ENCODE assay signal across 14 cellular contexts in the genomic region with DNA sequence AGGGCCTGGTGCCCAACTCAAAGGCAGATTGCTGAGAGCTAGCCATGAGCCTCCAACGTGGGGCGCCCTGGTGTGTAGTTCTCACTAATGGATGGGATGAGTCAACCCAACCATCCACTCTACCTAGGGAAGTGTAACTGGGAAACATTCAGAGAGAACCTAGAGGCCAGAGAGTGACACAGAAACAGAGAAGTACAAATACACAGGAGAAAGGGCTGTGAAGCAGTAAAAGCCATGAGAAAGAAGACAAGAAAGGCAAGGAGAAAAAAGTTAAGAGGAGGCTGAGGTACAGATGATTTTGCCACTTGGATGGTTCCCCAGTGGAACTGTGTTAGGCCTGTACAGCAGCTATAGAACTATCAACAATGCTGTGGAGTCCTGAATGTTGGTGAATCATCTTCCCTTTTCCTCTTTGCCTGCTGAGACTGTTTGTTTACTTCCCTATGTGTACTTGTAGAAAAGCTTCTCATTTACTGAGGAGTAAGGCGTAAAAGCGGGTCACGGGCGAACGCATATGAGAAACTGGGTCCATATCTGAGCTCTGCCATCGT. TPM values are rescaled to one million over a fixed set of nuclear protein-coding genes. Genes with fewer than 3 reads are reported as not detected.
DNase-seq lines count a peak whose midpoint lies in the region; ATAC-seq and TF ChIP-seq lines count a peak whose summit lies in the region.
"Had no signal": no experiment of that assay in that cellular context is flagged by ENCODE, and none has a peak within 500 bp of the region (broad histone marks: within the 10 kb centered on the region; RNA-seq: fewer than 3 reads in every experiment).

No MANE protein-coding gene starts in this region.

- 0 out of 3 replicates have a peak, but pooled peaks have one; percentile 18 for ATAC-seq in SK-N-SH treated with all-trans-retinoic acid at 6 μM for 48 hours
- ATAC-seq: A549 had no signal

- no peaks in the 10 kb centered on the region for H4K20me1 ChIP-seq in SK-N-SH (ENCODE audit: insufficient read depth)

- TF ChIP-seq CTCF in SK-N-SH (IDR thresholded peaks at IDR 0.05) = no peak

- POLR2A ChIA-PET in SK-N-SH (lab: Yijun Ruan, JAX) = no interaction called here

- no peak overlapping the region for H3K4me2 ChIP-seq in SK-N-SH
- H3K4me2 ChIP-seq: A549 had no signal

- H3K4me1 ChIP-seq in SK-N-SH (ENCODE audit: control insufficient read depth in 1 of 2, insufficient read depth in 2 of 2, low read depth in 1 of 2, low read length in 1 of 2) = peaks cover 12 to 18% of the 10 kb centered on the region in 2 experiments; a peak in 3 of 4 replicates

- H3K36me3 ChIP-seq in SK-N-SH (replicated peaks in 1 of 2; ENCODE audit: control insufficient read depth in 1 of 2, insufficient read depth in 2 of 2, low read length in 1 of 2) = peaks cover 12% of the 10 kb centered on the region in 2 experiments

- H3F3A ChIP-seq in SK-N-SH (replicated peaks; ENCODE audit: insufficient read depth) = peaks cover 30% of the 10 kb centered on the region

- H2AFZ ChIP-seq in SK-N-SH (ENCODE audit: low read depth) = no peak overlapping the region

- DNase-seq in SK-N-SH (no peak), fibroblast of peridontal ligament (ENCODE audit: extremely low read depth) (peak; percentile 23), pons (ENCODE audit: low spot score) (peak; percentile 42), NCI-H128 (lab: John Stamatoyannopoulos, UW; ENCODE audit: unreplicated experiment) (no peak), epidermal melanocyte (ENCODE audit: insufficient read length, low spot score) (no peak)
- no peak for DNase-seq in activated CD4-positive, CD25-positive, alpha-beta regulatory T cell (lab: John Stamatoyannopoulos, UW)
- DNase-seq: effector CD4-positive, alpha-beta T cell; EL; HFFc6; kidney; NCI-H2081 had no signal

- H3K4me3 ChIP-seq in SK-N-SH (ENCODE audit: low read depth in 2 of 2, low read length in 1 of 2) = no peak overlapping the region
- H3K4me3 ChIP-seq: A549 had no signal

- TF ChIP-seq RAD21 in SK-N-SH (IDR thresholded peaks at IDR 0.05; ENCODE audit: low read length) = no peak

- TF ChIP-seq EP300 in SK-N-SH (IDR thresholded peaks at IDR 0.05; ENCODE audit: borderline replicate concordance in 1 of 2, low read depth in 1 of 2, low read length in 1 of 2) = no peak

- no peaks in the 10 kb centered on the region for H3K9me2 ChIP-seq in SK-N-SH

- 97% methylated on average over 8 of the region's 8 CpGs for WGBS in SK-N-SH (ENCODE audit: low lambda C conversion rate)

- no peaks in the 10 kb centered on the region for H3K27me3 ChIP-seq in SK-N-SH (ENCODE audit: insufficient read depth)

- H3K9me3 ChIP-seq in SK-N-SH = no peaks in the 10 kb centered on the region
- H3K9me3 ChIP-seq: A549 had no signal

- peak overlapping the region in 1 of 2 experiments; percentile 38; a peak in 1 of 4 replicates for H3K27ac ChIP-seq in SK-N-SH (ENCODE audit: low read depth in 2 of 2, low read length in 1 of 2)
- H3K27ac ChIP-seq: A549 had no signal

- no peaks in the 10 kb centered on the region; the same call in 1 of the 2 replicates for H3K79me2 ChIP-seq in SK-N-SH (ENCODE audit: insufficient read depth)

- CTCF ChIA-PET in SK-N-SH (lab: Yijun Ruan, JAX) = interaction anchor here (2.0 kb wide), 1 partner anchor 162 kb away, joined by 6 read pairs; no protein-coding TSS in a partner anchor

- no peak overlapping the region for H3K9ac ChIP-seq in SK-N-SH

TF ChIP-seq in SK-N-SH treated with all-trans-retinoic acid at 6 μM for 48 hours, 23 proteins besides CTCF, POLR2A, EP300 and RAD21 (continues in another document):
- no peak for TF ChIP-seq ZC3H10 (CRISPR knock-in tag; IDR thresholded peaks at IDR 0.05)
- TF ChIP-seq, protein P1, sequence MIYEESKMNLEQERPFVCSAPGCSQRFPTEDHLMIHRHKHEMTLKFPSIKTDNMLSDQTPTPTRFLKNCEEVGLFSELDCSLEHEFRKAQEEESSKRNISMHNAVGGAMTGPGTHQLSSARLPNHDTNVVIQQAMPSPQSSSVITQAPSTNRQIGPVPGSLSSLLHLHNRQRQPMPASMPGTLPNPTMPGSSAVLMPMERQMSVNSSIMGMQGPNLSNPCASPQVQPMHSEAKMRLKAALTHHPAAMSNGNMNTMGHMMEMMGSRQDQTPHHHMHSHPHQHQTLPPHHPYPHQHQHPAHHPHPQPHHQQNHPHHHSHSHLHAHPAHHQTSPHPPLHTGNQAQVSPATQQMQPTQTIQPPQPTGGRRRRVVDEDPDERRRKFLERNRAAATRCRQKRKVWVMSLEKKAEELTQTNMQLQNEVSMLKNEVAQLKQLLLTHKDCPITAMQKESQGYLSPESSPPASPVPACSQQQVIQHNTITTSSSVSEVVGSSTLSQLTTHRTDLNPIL (CRISPR knock-in tag; IDR thresholded peaks at IDR 0.05; ENCODE audit: low read depth) = no peak
- no peak for TF ChIP-seq PPARA (CRISPR knock-in tag; IDR thresholded peaks at IDR 0.05; ENCODE audit: borderline replicate concordance)

TF ChIP-seq in SK-N-SH, 30 proteins besides CTCF, POLR2A, EP300 and RAD21 (continues in another document):
- TF ChIP-seq, protein P2, sequence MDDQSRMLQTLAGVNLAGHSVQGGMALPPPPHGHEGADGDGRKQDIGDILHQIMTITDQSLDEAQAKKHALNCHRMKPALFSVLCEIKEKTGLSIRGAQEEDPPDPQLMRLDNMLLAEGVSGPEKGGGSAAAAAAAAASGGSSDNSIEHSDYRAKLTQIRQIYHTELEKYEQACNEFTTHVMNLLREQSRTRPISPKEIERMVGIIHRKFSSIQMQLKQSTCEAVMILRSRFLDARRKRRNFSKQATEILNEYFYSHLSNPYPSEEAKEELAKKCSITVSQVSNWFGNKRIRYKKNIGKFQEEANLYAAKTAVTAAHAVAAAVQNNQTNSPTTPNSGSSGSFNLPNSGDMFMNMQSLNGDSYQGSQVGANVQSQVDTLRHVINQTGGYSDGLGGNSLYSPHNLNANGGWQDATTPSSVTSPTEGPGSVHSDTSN (IDR thresholded peaks at IDR 0.05) = no peak
- TF ChIP-seq MEF2A (IDR thresholded peaks at IDR 0.05; ENCODE audit: borderline replicate concordance, low read depth) (no peak), NFIC (IDR thresholded peaks at IDR 0.05; ENCODE audit: borderline replicate concordance) (no peak), POLR2AphosphoS5 (IDR thresholded peaks at IDR 0.05; ENCODE audit: low read depth, low read length) (no peak), CHD2 (IDR thresholded peaks at IDR 0.05; ENCODE audit: low read length, partially characterized antibody) (no peak), YY1 (IDR thresholded peaks at IDR 0.05; ENCODE audit: low read depth) (no peak), RCOR1 (IDR thresholded peaks at IDR 0.05; ENCODE audit: low read length) (no peak)
- TF ChIP-seq, protein P3, sequence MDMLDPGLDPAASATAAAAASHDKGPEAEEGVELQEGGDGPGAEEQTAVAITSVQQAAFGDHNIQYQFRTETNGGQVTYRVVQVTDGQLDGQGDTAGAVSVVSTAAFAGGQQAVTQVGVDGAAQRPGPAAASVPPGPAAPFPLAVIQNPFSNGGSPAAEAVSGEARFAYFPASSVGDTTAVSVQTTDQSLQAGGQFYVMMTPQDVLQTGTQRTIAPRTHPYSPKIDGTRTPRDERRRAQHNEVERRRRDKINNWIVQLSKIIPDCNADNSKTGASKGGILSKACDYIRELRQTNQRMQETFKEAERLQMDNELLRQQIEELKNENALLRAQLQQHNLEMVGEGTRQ (IDR thresholded peaks at IDR 0.05; ENCODE audit: borderline replicate concordance, low read depth, low read length) = no peak

TF ChIP-seq in PFSK-1, 5 proteins besides CTCF, POLR2A, EP300 and RAD21:
- TF ChIP-seq FOXP2 (optimal IDR thresholded peaks at IDR 0.05; ENCODE audit: borderline replicate concordance, extremely low read depth, extremely low read length, insufficient read depth) (peak; percentile 9), REST (IDR thresholded peaks at IDR 0.05; ENCODE audit: insufficient read depth in 1 of 2, low read depth in 2 of 2, low read length in 2 of 2) (no peak), SIN3A (IDR thresholded peaks at IDR 0.05; ENCODE audit: borderline replicate concordance, insufficient read depth, low read length) (no peak)
TF ChIP-seq in PFSK-1: peak in this region for 1.

RNA-seq across cellular contexts. Expression of gene MAN1A1, which starts 39.0 kb away (rescaled TPM):
- 28.0 and 32.4 TPM in 2 replicates for polyA plus RNA-seq in SK-N-SH (2012; rRNA removed)
- polyA plus RNA-seq in SK-N-SH (2012; cell fraction: cytosol; rRNA removed) = 46.4 and 55.4 TPM in 2 replicates
- 11.4 and 19.7 TPM in 2 replicates for polyA plus RNA-seq in SK-N-SH (2012; cell fraction: nucleus; rRNA removed)
- polyA plus RNA-seq in PFSK-1 (2012; ENCODE audit: insufficient read length, low read depth) = 29.8 TPM

Comparison
In these comparisons a context has a peak if more than half of its experiments do, and no peak if none do; other contexts are left out.
1. DNase-seq: peak in fibroblast of peridontal ligament (single experiment) and pons (single experiment); none in SK-N-SH (single experiment), NCI-H128 (single experiment), epidermal melanocyte (single experiment) and activated CD4-positive, CD25-positive, alpha-beta regulatory T cell (0 of 4).